ENCODE assay signal across 8 cellular contexts in genomic region chr19:17125052-17125727, GRCh38. TPM values are rescaled to one million over a fixed set of nuclear protein-coding genes. Genes with fewer than 3 reads are reported as not detected.
DNase-seq lines count a peak whose midpoint lies in the region; ATAC-seq and TF ChIP-seq lines count a peak whose summit lies in the region.

No MANE protein-coding gene starts in this region.

- H3K9me3 ChIP-seq in left lung (no peaks in the 10 kb centered on the region), vagina (no peaks in the 10 kb centered on the region)

- H3K4me1 ChIP-seq in left lung (peaks cover 5 to 60% of the 10 kb centered on the region in 2 donors), vagina (peaks cover 18% of the 10 kb centered on the region)

- TF ChIP-seq CTCF in GM06990 (IDR thresholded peaks at IDR 0.05; ENCODE audit: insufficient read depth, low read length, poor library complexity, severe bottlenecking), result no peak
- no peak for TF ChIP-seq CTCF in left lung (IDR thresholded peaks at IDR 0.05)
- no peak for TF ChIP-seq CTCF in vagina (IDR thresholded peaks at IDR 0.05)

- H3K36me3 ChIP-seq in GM06990 (ENCODE audit: control insufficient read depth, insufficient read depth, low read length) (peaks cover 9% of the 10 kb centered on the region), left lung (peaks cover 0 to 24% of the 10 kb centered on the region in 2 donors), vagina (peaks cover 0 to 8% of the 10 kb centered on the region in 2 donors)

- no peak for TF ChIP-seq POLR2A in vagina (IDR thresholded peaks at IDR 0.05)

- peak overlapping the region; percentile 72 for H3K4me3 Mint-ChIP-seq in activated naive CD4-positive, alpha-beta T cell treated with anti-CD3 and anti-CD28 coated beads for 36 hours

- H3K27ac Mint-ChIP-seq in activated naive CD4-positive, alpha-beta T cell treated with anti-CD3 and anti-CD28 coated beads for 36 hours, result peak overlapping the region; percentile 95

- ATAC-seq in GM19468 (IDR thresholded peaks at IDR 0.05; ENCODE audit: extremely low read depth, unreplicated experiment) (peak; percentile 50), HG03565 (IDR thresholded peaks at IDR 0.05; ENCODE audit: unreplicated experiment) (peak; percentile 45), left lung (peak; percentile 17)

- H3K4me1 Mint-ChIP-seq in activated naive CD4-positive, alpha-beta T cell treated with anti-CD3 and anti-CD28 coated beads for 36 hours (ENCODE audit: low read depth), result peaks cover 35% of the 10 kb centered on the region

- H3K27ac ChIP-seq in left lung (peak overlapping the region; percentile 73 to 93), vagina (peak overlapping the region; percentile 23)

- no peaks in the 10 kb centered on the region for H3K9me3 Mint-ChIP-seq in activated naive CD4-positive, alpha-beta T cell treated with anti-CD3 and anti-CD28 coated beads for 36 hours

- CTCF ChIA-PET in activated naive CD4-positive, alpha-beta T cell treated with anti-CD3 and anti-CD28 coated beads for 36 hours (lab: Charles Lee), result interaction anchor here (0.7 to 1.4 kb wide), 9 partner anchors 9 to 591 kb away, joined by 3 to 5 read pairs (median 3); no protein-coding TSS in a partner anchor

- H3K4me3 ChIP-seq in GM06990 (replicated peaks; ENCODE audit: low read depth, low read length) (peak overlapping the region; percentile 45), left lung (peak overlapping the region in 1 of 2 donors; percentile 21), vagina (peak overlapping the region in 1 of 2 donors; percentile 4)

- DNase-seq in GM06990 (ENCODE audit: extremely low read depth, insufficient read length) (peak; percentile 26), left lung (no peak), vagina (ENCODE audit: extremely low spot score in 2 of 2) (no peak), SK-N-DZ (ENCODE audit: low spot score) (no peak)
- DNase-seq in activated naive CD4-positive, alpha-beta T cell treated with anti-CD3 and anti-CD28 coated beads for 36 hours, result peak; percentile 62
- no peak for DNase-seq in activated CD4-positive, CD25-positive, alpha-beta regulatory T cell (lab: John Stamatoyannopoulos, UW)

- intact Hi-C loops in activated naive CD4-positive, alpha-beta T cell treated with anti-CD3 and anti-CD28 coated beads for 36 hours (cut with micrococcal nuclease), result loop anchor here (1.0 to 5.0 kb wide), 6 partner anchors 10 to 112 kb away; partner anchors contain the start of genes HAUS8 and MYO9B
- intact Hi-C loops in left lung (cut with DNase I), result no loop called here
- intact Hi-C loops in vagina (cut with DNase I), result no loop called here

- H3K27me3 ChIP-seq in GM06990 (replicated peaks; ENCODE audit: control insufficient read depth, insufficient read depth, low read length) (no peaks in the 10 kb centered on the region), left lung (no peaks in the 10 kb centered on the region), vagina (no peaks in the 10 kb centered on the region)

- no peaks in the 10 kb centered on the region for H3K27me3 Mint-ChIP-seq in activated naive CD4-positive, alpha-beta T cell treated with anti-CD3 and anti-CD28 coated beads for 36 hours (ENCODE audit: low read depth)

- H3K36me3 Mint-ChIP-seq in activated naive CD4-positive, alpha-beta T cell treated with anti-CD3 and anti-CD28 coated beads for 36 hours (ENCODE audit: low read depth), result peaks cover 7% of the 10 kb centered on the region

RNA-seq across cellular contexts. Expression of gene MYO9B, which starts 49.6 kb away (rescaled TPM):
- total RNA-seq in activated naive CD4-positive, alpha-beta T cell treated with anti-CD3 and anti-CD28 coated beads for 36 hours, result 10 to 100 TPM; 73.1 to 78.6 TPM
- total RNA-seq in left lung (100 to 1,000 TPM in 1 of 2 donors, 10 to 100 TPM in 1; 89.5 to 149 TPM), vagina (100 TPM)
- 10.0 and 11.0 TPM in 2 replicates for polyA plus RNA-seq in SK-N-DZ (2014; cell fraction: cytosol; rRNA removed)
- 47.4 and 83.5 TPM in 2 replicates for polyA plus RNA-seq in SK-N-DZ (2014; cell fraction: nucleus; rRNA removed)

RNA-seq across cellular contexts. Expression of gene HAUS8, which starts 49.9 kb away (rescaled TPM):
- total RNA-seq in activated naive CD4-positive, alpha-beta T cell treated with anti-CD3 and anti-CD28 coated beads for 36 hours, result 10 to 100 TPM; 47.3 to 48.8 TPM
- 10 to 100 TPM in 1 of 2 donors, 1 to 10 TPM in 1; 8.4 to 11.6 TPM for total RNA-seq in left lung
- 4.7 TPM for total RNA-seq in vagina
- 17.4 and 18.5 TPM in 2 replicates for polyA plus RNA-seq in SK-N-DZ (2014; cell fraction: cytosol; rRNA removed)
- polyA plus RNA-seq in SK-N-DZ (2014; cell fraction: nucleus; rRNA removed), result 21.2 and 26.6 TPM in 2 replicates

Comparison
In these comparisons a context has a peak if more than half of its experiments do, and no peak if none do; other contexts are left out.
1. DNase-seq: peak in GM06990 (single experiment) and activated naive CD4-positive, alpha-beta T cell treated with anti-CD3 and anti-CD28 coated beads for 36 hours (single experiment); none in left lung (0 of 2), vagina (0 of 2), SK-N-DZ (single experiment) and activated CD4-positive, CD25-positive, alpha-beta regulatory T cell (0 of 4).
2. Peak in every context shown above with its lines, with median percentiles within 50 percentile points of each other: ATAC-seq.